8 cellular contexts compared by ENCODE assay signal in genomic region chr18:35971661-35972196, GRCh38.
DNase-seq lines count a peak whose midpoint lies in the region; ATAC-seq, FAIRE-seq and TF ChIP-seq lines count a peak whose summit lies in the region.

No MANE protein-coding gene starts in this region.

- H3K4me3 Mint-ChIP-seq in activated naive CD8-positive, alpha-beta T cell treated with anti-CD3 and anti-CD28 coated beads, Interleukin-2, amount 50 U/mL, for 24 hours: peak overlapping the region; percentile 99

- no peak for TF ChIP-seq CTCF in GM06990 (IDR thresholded peaks at IDR 0.05; ENCODE audit: insufficient read depth, low read length, poor library complexity, severe bottlenecking)

- no peaks in the 10 kb centered on the region for H3K27me3 ChIP-seq in GM06990 (replicated peaks; ENCODE audit: control insufficient read depth, insufficient read depth, low read length)
- no peaks in the 10 kb centered on the region for H3K27me3 ChIP-seq in small intestine (ENCODE audit: control insufficient read depth in 2 of 2, insufficient read depth in 2 of 2, low read length in 2 of 2)

- H3K4me1 Mint-ChIP-seq in activated naive CD8-positive, alpha-beta T cell treated with anti-CD3 and anti-CD28 coated beads, Interleukin-2, amount 50 U/mL, for 24 hours: peaks cover 55% of the 10 kb centered on the region

- H3K36me3 Mint-ChIP-seq in activated naive CD8-positive, alpha-beta T cell treated with anti-CD3 and anti-CD28 coated beads, Interleukin-2, amount 50 U/mL, for 24 hours (ENCODE audit: low read depth): peaks cover 20% of the 10 kb centered on the region

- 25 to 32% (median 25%) methylated on average over 15 of the region's 15 CpGs for WGBS in small intestine, 3 donors

- H3K36me3 ChIP-seq in GM06990 (ENCODE audit: control insufficient read depth, insufficient read depth, low read length) (no peaks in the 10 kb centered on the region), small intestine (ENCODE audit: control insufficient read depth in 2 of 2, insufficient read depth in 2 of 2, low read length in 2 of 2) (peaks cover 0 to 2% of the 10 kb centered on the region in 2 donors)

- peaks cover 3 to 4% of the 10 kb centered on the region in 2 donors for H3K4me1 ChIP-seq in small intestine (ENCODE audit: control insufficient read depth in 2 of 2, insufficient read depth in 1 of 2, low read depth in 1 of 2, low read length in 1 of 2)

- ATAC-seq in GM21515 (IDR thresholded peaks at IDR 0.05; ENCODE audit: unreplicated experiment): peak; percentile 9
- no peak for ATAC-seq in activated naive CD8-positive, alpha-beta T cell treated with anti-CD3 and anti-CD28 coated beads, Interleukin-2, amount 50 U/mL, for 24 hours
- ATAC-seq in GM19351 (IDR thresholded peaks at IDR 0.05; ENCODE audit: unreplicated experiment): no peak

- peak overlapping the region; percentile 83 for H3K27ac Mint-ChIP-seq in activated naive CD8-positive, alpha-beta T cell treated with anti-CD3 and anti-CD28 coated beads, Interleukin-2, amount 50 U/mL, for 24 hours

- no peaks in the 10 kb centered on the region for H3K9me3 Mint-ChIP-seq in activated naive CD8-positive, alpha-beta T cell treated with anti-CD3 and anti-CD28 coated beads, Interleukin-2, amount 50 U/mL, for 24 hours

- no peaks in the 10 kb centered on the region for H3K27me3 Mint-ChIP-seq in activated naive CD8-positive, alpha-beta T cell treated with anti-CD3 and anti-CD28 coated beads, Interleukin-2, amount 50 U/mL, for 24 hours

- H3K4me3 ChIP-seq in GM06990 (replicated peaks; ENCODE audit: low read depth, low read length) (peak overlapping the region; percentile 73), iPS-11a (ENCODE audit: low read depth, low read length) (peak overlapping the region; percentile 91), small intestine (ENCODE audit: low read depth in 1 of 2, low read length in 2 of 2) (peak overlapping the region; percentile 17 to 90)
- peak overlapping the region; percentile 95 for H3K4me3 ChIP-seq in Jurkat, Clone E6-1 (ENCODE audit: low read length)

- no peak for FAIRE-seq in small intestine (lab: Jason Lieb, UNC)
- FAIRE-seq in frontal cortex (lab: Jason Lieb, UNC): no peak

- H3K9me3 ChIP-seq in small intestine (ENCODE audit: control insufficient read depth, low read depth): no peaks in the 10 kb centered on the region

- peak overlapping the region; percentile 75 to 85 for H3K27ac ChIP-seq in small intestine (ENCODE audit: low read depth in 1 of 2, low read length in 1 of 2)

- DNase-seq in GM06990 (ENCODE audit: extremely low read depth, insufficient read length): peak; percentile 11
- DNase-seq in Jurkat, Clone E6-1 (ENCODE audit: low read depth, low spot score): no peak
- DNase-seq in activated naive CD8-positive, alpha-beta T cell treated with anti-CD3 and anti-CD28 coated beads, Interleukin-2, amount 50 U/mL, for 24 hours: peak; percentile 20
- no peak for DNase-seq in small intestine
- no peak for DNase-seq in frontal cortex (ENCODE audit: low spot score in 2 of 2)

Comparison
In these comparisons a context has a peak if more than half of its experiments do, and no peak if none do; other contexts are left out.
1. DNase-seq: peak in GM06990 (single experiment) and activated naive CD8-positive, alpha-beta T cell treated with anti-CD3 and anti-CD28 coated beads, Interleukin-2, amount 50 U/mL, for 24 hours (single experiment); none in Jurkat, Clone E6-1 (single experiment), small intestine (single experiment) and frontal cortex (0 of 2).
2. Peak in every context shown above with its lines, with median percentiles within 50 percentile points of each other: H3K4me3 ChIP-seq.